Comparison of ENCODE assay signal across 1 cellular context in the genomic region with DNA sequence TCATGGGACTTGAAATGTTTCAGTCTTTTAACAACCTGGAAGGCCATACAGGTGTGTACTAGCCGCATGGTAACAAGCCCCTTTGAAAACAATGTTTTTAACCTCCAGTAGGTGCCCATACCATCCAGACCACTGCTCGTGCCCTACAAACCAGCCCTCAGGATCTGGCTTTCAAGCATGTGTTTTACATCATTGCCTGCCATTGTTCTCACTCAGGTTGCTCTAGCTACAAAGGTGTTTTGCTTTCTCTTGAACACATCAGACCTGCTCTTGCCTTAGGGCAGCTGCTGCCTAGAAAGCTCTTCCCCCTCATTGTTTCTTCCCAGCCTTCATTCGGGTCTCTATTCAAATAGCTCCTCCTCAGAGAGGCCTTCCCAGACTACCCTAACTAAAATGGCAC.
TF ChIP-seq lines count a peak whose summit lies in the region.

No MANE protein-coding gene starts in this region.

TF ChIP-seq in GM23338, 12 proteins besides CTCF, POLR2A, EP300 and RAD21 (continued from another document):
- TF ChIP-seq, protein P1, sequence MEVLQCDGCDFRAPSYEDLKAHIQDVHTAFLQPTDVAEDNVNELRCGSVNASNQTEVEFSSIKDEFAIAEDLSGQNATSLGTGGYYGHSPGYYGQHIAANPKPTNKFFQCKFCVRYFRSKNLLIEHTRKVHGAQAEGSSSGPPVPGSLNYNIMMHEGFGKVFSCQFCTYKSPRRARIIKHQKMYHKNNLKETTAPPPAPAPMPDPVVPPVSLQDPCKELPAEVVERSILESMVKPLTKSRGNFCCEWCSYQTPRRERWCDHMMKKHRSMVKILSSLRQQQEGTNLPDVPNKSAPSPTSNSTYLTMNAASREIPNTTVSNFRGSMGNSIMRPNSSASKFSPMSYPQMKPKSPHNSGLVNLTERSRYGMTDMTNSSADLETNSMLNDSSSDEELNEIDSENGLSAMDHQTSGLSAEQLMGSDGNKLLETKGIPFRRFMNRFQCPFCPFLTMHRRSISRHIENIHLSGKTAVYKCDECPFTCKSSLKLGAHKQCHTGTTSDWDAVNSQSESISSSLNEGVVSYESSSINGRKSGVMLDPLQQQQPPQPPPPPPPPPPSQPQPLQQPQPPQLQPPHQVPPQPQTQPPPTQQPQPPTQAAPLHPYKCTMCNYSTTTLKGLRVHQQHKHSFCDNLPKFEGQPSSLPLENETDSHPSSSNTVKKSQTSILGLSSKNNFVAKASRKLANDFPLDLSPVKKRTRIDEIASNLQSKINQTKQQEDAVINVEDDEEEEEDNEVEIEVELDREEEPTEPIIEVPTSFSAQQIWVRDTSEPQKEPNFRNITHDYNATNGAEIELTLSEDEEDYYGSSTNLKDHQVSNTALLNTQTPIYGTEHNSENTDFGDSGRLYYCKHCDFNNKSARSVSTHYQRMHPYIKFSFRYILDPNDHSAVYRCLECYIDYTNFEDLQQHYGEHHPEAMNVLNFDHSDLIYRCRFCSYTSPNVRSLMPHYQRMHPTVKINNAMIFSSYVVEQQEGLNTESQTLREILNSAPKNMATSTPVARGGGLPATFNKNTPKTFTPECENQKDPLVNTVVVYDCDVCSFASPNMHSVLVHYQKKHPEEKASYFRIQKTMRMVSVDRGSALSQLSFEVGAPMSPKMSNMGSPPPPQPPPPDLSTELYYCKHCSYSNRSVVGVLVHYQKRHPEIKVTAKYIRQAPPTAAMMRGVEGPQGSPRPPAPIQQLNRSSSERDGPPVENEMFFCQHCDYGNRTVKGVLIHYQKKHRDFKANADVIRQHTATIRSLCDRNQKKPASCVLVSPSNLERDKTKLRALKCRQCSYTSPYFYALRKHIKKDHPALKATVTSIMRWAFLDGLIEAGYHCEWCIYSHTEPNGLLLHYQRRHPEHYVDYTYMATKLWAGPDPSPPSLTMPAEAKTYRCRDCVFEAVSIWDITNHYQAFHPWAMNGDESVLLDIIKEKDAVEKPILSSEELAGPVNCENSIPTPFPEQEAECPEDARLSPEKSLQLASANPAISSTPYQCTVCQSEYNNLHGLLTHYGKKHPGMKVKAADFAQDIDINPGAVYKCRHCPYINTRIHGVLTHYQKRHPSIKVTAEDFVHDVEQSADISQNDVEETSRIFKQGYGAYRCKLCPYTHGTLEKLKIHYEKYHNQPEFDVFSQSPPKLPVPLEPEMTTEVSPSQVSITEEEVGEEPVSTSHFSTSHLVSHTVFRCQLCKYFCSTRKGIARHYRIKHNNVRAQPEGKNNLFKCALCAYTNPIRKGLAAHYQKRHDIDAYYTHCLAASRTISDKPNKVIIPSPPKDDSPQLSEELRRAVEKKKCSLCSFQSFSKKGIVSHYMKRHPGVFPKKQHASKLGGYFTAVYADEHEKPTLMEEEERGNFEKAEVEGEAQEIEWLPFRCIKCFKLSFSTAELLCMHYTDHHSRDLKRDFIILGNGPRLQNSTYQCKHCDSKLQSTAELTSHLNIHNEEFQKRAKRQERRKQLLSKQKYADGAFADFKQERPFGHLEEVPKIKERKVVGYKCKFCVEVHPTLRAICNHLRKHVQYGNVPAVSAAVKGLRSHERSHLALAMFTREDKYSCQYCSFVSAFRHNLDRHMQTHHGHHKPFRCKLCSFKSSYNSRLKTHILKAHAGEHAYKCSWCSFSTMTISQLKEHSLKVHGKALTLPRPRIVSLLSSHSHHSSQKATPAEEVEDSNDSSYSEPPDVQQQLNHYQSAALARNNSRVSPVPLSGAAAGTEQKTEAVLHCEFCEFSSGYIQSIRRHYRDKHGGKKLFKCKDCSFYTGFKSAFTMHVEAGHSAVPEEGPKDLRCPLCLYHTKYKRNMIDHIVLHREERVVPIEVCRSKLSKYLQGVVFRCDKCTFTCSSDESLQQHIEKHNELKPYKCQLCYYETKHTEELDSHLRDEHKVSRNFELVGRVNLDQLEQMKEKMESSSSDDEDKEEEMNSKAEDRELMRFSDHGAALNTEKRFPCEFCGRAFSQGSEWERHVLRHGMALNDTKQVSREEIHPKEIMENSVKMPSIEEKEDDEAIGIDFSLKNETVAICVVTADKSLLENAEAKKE (CRISPR knock-in tag; IDR thresholded peaks at IDR 0.05), result no peak
- TF ChIP-seq, protein P2, sequence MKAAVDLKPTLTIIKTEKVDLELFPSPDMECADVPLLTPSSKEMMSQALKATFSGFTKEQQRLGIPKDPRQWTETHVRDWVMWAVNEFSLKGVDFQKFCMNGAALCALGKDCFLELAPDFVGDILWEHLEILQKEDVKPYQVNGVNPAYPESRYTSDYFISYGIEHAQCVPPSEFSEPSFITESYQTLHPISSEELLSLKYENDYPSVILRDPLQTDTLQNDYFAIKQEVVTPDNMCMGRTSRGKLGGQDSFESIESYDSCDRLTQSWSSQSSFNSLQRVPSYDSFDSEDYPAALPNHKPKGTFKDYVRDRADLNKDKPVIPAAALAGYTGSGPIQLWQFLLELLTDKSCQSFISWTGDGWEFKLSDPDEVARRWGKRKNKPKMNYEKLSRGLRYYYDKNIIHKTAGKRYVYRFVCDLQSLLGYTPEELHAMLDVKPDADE (IDR thresholded peaks at IDR 0.05), result no peak
- no peak for TF ChIP-seq POLR2AphosphoS5 (IDR thresholded peaks at IDR 0.05; ENCODE audit: low read depth)
